Comparison of ENCODE assay signal across 8 cellular contexts in genomic region chr4:139735381-139736256, GRCh38.
DNase-seq lines count a peak whose midpoint lies in the region; ATAC-seq and TF ChIP-seq lines count a peak whose summit lies in the region.

No MANE protein-coding gene starts in this region.

- CTCF ChIA-PET in activated CD8-positive, alpha-beta T cell treated with anti-CD3 and anti-CD28 coated beads, Interleukin-2, amount 10 ng/mL, durations not matched to agents 7 days and 5 days (lab: Charles Lee): interaction anchor here (0.9 to 1.6 kb wide), 9 partner anchors 11 to 624 kb away, joined by 3 to 10 read pairs (median 3); no protein-coding TSS in a partner anchor

- POLR2A ChIA-PET in activated CD8-positive, alpha-beta T cell treated with anti-CD3 and anti-CD28 coated beads, Interleukin-2, amount 10 ng/mL, durations not matched to agents 7 days and 5 days (lab: Charles Lee): no interaction called here

- H3K36me3 Mint-ChIP-seq in activated CD8-positive, alpha-beta T cell treated with anti-CD3 and anti-CD28 coated beads, Interleukin-2, amount 10 ng/mL, durations not matched to agents 7 days and 5 days (ENCODE audit: low read depth): no peaks in the 10 kb centered on the region

- peak overlapping the region; percentile 63 for H3K4me3 ChIP-seq in H7 (ENCODE audit: insufficient read depth, low read depth, low read length)
- H3K4me3 ChIP-seq in gastroesophageal sphincter: peak overlapping the region; percentile 45 to 63
- H3K4me3 ChIP-seq in neuron (ENCODE audit: low read length): peak overlapping the region; percentile 39

- H3K27ac ChIP-seq in gastroesophageal sphincter: peak overlapping the region; percentile 76 to 94 (median 91)

- peak; percentile 91 for DNase-seq in H7
- DNase-seq in activated CD8-positive, alpha-beta T cell treated with anti-CD3 and anti-CD28 coated beads, Interleukin-2, amount 10 ng/mL, durations not matched to agents 7 days and 5 days: no peak
- DNase-seq in NCI-H2029 treated with DMSO at 0.1 percent for 48 hours (lab: John Stamatoyannopoulos, UW): no peak
- no peak for DNase-seq in NCI-H2081 (lab: John Stamatoyannopoulos, UW)
- DNase-seq in HK-2 (ENCODE audit: unreplicated experiment): no peak

- H3K9me3 ChIP-seq in gastroesophageal sphincter (no peaks in the 10 kb centered on the region), neuron (ENCODE audit: low read length) (no peaks in the 10 kb centered on the region)

- H3K4me3 Mint-ChIP-seq in activated CD8-positive, alpha-beta T cell treated with anti-CD3 and anti-CD28 coated beads, Interleukin-2, amount 10 ng/mL, durations not matched to agents 7 days and 5 days: peak overlapping the region; percentile 66

- no peak for TF ChIP-seq POLR2A in gastroesophageal sphincter (IDR thresholded peaks at IDR 0.05)

- H3K4me1 Mint-ChIP-seq in activated CD8-positive, alpha-beta T cell treated with anti-CD3 and anti-CD28 coated beads, Interleukin-2, amount 10 ng/mL, durations not matched to agents 7 days and 5 days (ENCODE audit: low read depth): peaks cover 13% of the 10 kb centered on the region

- no peaks in the 10 kb centered on the region for H3K9me3 Mint-ChIP-seq in activated CD8-positive, alpha-beta T cell treated with anti-CD3 and anti-CD28 coated beads, Interleukin-2, amount 10 ng/mL, durations not matched to agents 7 days and 5 days (ENCODE audit: insufficient read depth)

- ATAC-seq in activated CD8-positive, alpha-beta T cell treated with anti-CD3 and anti-CD28 coated beads, Interleukin-2, amount 10 ng/mL, durations not matched to agents 7 days and 5 days: peak; percentile 53
- no peak for ATAC-seq in gastroesophageal sphincter
- ATAC-seq in HG03378 (IDR thresholded peaks at IDR 0.05; ENCODE audit: unreplicated experiment): no peak

- H3K27me3 ChIP-seq in H7 (ENCODE audit: control insufficient read depth, insufficient read depth, low read length) (peaks cover 5% of the 10 kb centered on the region), gastroesophageal sphincter (no peaks in the 10 kb centered on the region), neuron (ENCODE audit: insufficient read depth, low read length) (no peaks in the 10 kb centered on the region)

- no peak overlapping the region for H3K27ac Mint-ChIP-seq in activated CD8-positive, alpha-beta T cell treated with anti-CD3 and anti-CD28 coated beads, Interleukin-2, amount 10 ng/mL, durations not matched to agents 7 days and 5 days

- peak in 1 of 4 experiments; percentile 20 for TF ChIP-seq CTCF in gastroesophageal sphincter (IDR thresholded peaks at IDR 0.05)

- H3K4me1 ChIP-seq in gastroesophageal sphincter: peaks cover 6 to 54% (median 13%) of the 10 kb centered on the region in 3 donors
- H3K4me1 ChIP-seq in neuron (ENCODE audit: insufficient read depth, low read length): peaks cover 18% of the 10 kb centered on the region

- 11 to 14% methylated on average over 7 to 13 of the region's 59 CpGs for WGBS in gastroesophageal sphincter (ENCODE audit: low coverage in 1 of 2), 2 donors

- TF ChIP-seq EP300 in gastroesophageal sphincter (IDR thresholded peaks at IDR 0.05): no peak

- H3K36me3 ChIP-seq in H7 (replicated peaks; ENCODE audit: control insufficient read depth, insufficient read depth, low read length) (no peaks in the 10 kb centered on the region), gastroesophageal sphincter (no peaks in the 10 kb centered on the region), neuron (ENCODE audit: insufficient read depth, low read length) (no peaks in the 10 kb centered on the region)

- peaks cover 45% of the 10 kb centered on the region for H3K27me3 Mint-ChIP-seq in activated CD8-positive, alpha-beta T cell treated with anti-CD3 and anti-CD28 coated beads, Interleukin-2, amount 10 ng/mL, durations not matched to agents 7 days and 5 days (ENCODE audit: low read depth)

- H2AFZ ChIP-seq in neuron (ENCODE audit: low read depth, low read length): no peak overlapping the region
